ENCODE assay signal across 8 cellular contexts in genomic region chr19:46624958-46625661, GRCh38. TPM values are rescaled to one million over a fixed set of nuclear protein-coding genes. Genes with fewer than 3 reads are reported as not detected.
DNase-seq lines count a peak whose midpoint lies in the region; ATAC-seq and TF ChIP-seq lines count a peak whose summit lies in the region.

PTGIR (minus strand) TSS chr19:46625089; CDS start chr19:46624225, 864 bp downstream.

- H3K9me3 Mint-ChIP-seq in Calu3 (ENCODE audit: low read depth, unreplicated experiment): no peaks in the 10 kb centered on the region

- TF ChIP-seq CTCF in fibroblast of mammary gland (conservative IDR thresholded peaks at IDR 0.05; ENCODE audit: control insufficient read depth, insufficient read depth, low read depth, low read length): no peak
- no peak for TF ChIP-seq CTCF in Calu3 (IDR thresholded peaks at IDR 0.05; ENCODE audit: unreplicated experiment)

- H3K4me3 Mint-ChIP-seq in Calu3 (ENCODE audit: low read depth, unreplicated experiment): no peak within 1 kb of the TSS

- H3K27ac Mint-ChIP-seq in Calu3 (ENCODE audit: unreplicated experiment): no peak within 1 kb of the TSS

- ATAC-seq in SK-N-SH treated with all-trans-retinoic acid at 6 μM for 48 hours: peak; percentile 69
- ATAC-seq in sciatic nerve: peak; percentile 81

- H3K36me3 Mint-ChIP-seq in Calu3 (ENCODE audit: insufficient read depth, unreplicated experiment): peaks cover 6% of the 10 kb centered on the region

- BruUV-seq in Calu3 (replicated peaks; lab: Mats Ljungman, UMichigan): no TSS peak

- no peaks in the 10 kb centered on the region for H3K4me1 Mint-ChIP-seq in Calu3 (ENCODE audit: low read depth, unreplicated experiment)

- H3K27me3 Mint-ChIP-seq in Calu3 (ENCODE audit: unreplicated experiment): peaks cover 66% of the 10 kb centered on the region

- CTCF ChIA-PET in Calu3 (lab: Charles Lee): interaction anchor here (1.1 to 1.7 kb wide), 2 partner anchors 8 to 36 kb away, joined by 6 to 8 read pairs; partner anchors contain the start of gene DACT3

- DNase-seq in SIG-M5 treated with dmso at 0.1 percent for 504 hours (lab: John Stamatoyannopoulos, UW; ENCODE audit: unreplicated experiment): peak; percentile 58
- no peak for DNase-seq in SIG-M5 (lab: John Stamatoyannopoulos, UW)
- DNase-seq in fibroblast of mammary gland (ENCODE audit: low read depth): peak; percentile 79
- DNase-seq in sciatic nerve (ENCODE audit: low spot score): peak; percentile 85
- no peak for DNase-seq in foreskin melanocyte
- DNase-seq in DMS114 treated with DMSO at 0.1 percent for 48 hours (lab: John Stamatoyannopoulos, UW; ENCODE audit: unreplicated experiment): no peak
- no peak for DNase-seq in Calu3

- peak within 1 kb of the TSS; percentile 29 for H3K4me3 ChIP-seq in fibroblast of mammary gland (ENCODE audit: control insufficient read depth, low read depth, low read length)

- intact Hi-C loops in sciatic nerve (cut with DNase I) (no loop called here), Calu3 (cut with micrococcal nuclease; ENCODE audit: unreplicated experiment) (no loop called here)

TF ChIP-seq in SK-N-SH treated with all-trans-retinoic acid at 6 μM for 48 hours, 23 proteins besides CTCF, POLR2A, EP300 and RAD21:
- TF ChIP-seq ZNF8 (CRISPR knock-in tag; IDR thresholded peaks at IDR 0.05) (no peak), OSR1 (CRISPR knock-in tag; IDR thresholded peaks at IDR 0.05) (no peak), TOX (CRISPR knock-in tag; IDR thresholded peaks at IDR 0.05; ENCODE audit: borderline replicate concordance) (no peak), ZC3H10 (CRISPR knock-in tag; IDR thresholded peaks at IDR 0.05) (no peak), GLIS3 (CRISPR knock-in tag; IDR thresholded peaks at IDR 0.05) (no peak), PPARA (CRISPR knock-in tag; IDR thresholded peaks at IDR 0.05; ENCODE audit: borderline replicate concordance) (no peak), ISL1 (CRISPR knock-in tag; IDR thresholded peaks at IDR 0.05) (no peak), CSRNP3 (CRISPR knock-in tag; IDR thresholded peaks at IDR 0.05) (no peak; the same call in 1 of the 2 replicates), POU6F1 (CRISPR knock-in tag; IDR thresholded peaks at IDR 0.05; ENCODE audit: borderline replicate concordance, low read depth) (no peak), ZFP30 (CRISPR knock-in tag; IDR thresholded peaks at IDR 0.05) (no peak), SNAI2 (CRISPR knock-in tag; IDR thresholded peaks at IDR 0.05) (no peak), RARB (CRISPR knock-in tag; IDR thresholded peaks at IDR 0.05) (no peak), BACH2 (CRISPR knock-in tag; IDR thresholded peaks at IDR 0.05; ENCODE audit: borderline replicate concordance) (no peak), ZNF565 (CRISPR knock-in tag; conservative IDR thresholded peaks at IDR 0.05; ENCODE audit: low read depth) (no peak), ESRRG (CRISPR knock-in tag; IDR thresholded peaks at IDR 0.05) (no peak), ZFP3 (CRISPR knock-in tag; IDR thresholded peaks at IDR 0.05) (no peak)
- TF ChIP-seq, protein P1, sequence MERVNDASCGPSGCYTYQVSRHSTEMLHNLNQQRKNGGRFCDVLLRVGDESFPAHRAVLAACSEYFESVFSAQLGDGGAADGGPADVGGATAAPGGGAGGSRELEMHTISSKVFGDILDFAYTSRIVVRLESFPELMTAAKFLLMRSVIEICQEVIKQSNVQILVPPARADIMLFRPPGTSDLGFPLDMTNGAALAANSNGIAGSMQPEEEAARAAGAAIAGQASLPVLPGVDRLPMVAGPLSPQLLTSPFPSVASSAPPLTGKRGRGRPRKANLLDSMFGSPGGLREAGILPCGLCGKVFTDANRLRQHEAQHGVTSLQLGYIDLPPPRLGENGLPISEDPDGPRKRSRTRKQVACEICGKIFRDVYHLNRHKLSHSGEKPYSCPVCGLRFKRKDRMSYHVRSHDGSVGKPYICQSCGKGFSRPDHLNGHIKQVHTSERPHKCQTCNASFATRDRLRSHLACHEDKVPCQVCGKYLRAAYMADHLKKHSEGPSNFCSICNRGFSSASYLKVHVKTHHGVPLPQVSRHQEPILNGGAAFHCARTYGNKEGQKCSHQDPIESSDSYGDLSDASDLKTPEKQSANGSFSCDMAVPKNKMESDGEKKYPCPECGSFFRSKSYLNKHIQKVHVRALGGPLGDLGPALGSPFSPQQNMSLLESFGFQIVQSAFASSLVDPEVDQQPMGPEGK (CRISPR knock-in tag; IDR thresholded peaks at IDR 0.05; ENCODE audit: borderline replicate concordance): no peak
- TF ChIP-seq, protein P2, sequence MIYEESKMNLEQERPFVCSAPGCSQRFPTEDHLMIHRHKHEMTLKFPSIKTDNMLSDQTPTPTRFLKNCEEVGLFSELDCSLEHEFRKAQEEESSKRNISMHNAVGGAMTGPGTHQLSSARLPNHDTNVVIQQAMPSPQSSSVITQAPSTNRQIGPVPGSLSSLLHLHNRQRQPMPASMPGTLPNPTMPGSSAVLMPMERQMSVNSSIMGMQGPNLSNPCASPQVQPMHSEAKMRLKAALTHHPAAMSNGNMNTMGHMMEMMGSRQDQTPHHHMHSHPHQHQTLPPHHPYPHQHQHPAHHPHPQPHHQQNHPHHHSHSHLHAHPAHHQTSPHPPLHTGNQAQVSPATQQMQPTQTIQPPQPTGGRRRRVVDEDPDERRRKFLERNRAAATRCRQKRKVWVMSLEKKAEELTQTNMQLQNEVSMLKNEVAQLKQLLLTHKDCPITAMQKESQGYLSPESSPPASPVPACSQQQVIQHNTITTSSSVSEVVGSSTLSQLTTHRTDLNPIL (CRISPR knock-in tag; IDR thresholded peaks at IDR 0.05; ENCODE audit: low read depth): no peak
- TF ChIP-seq, protein P3, sequence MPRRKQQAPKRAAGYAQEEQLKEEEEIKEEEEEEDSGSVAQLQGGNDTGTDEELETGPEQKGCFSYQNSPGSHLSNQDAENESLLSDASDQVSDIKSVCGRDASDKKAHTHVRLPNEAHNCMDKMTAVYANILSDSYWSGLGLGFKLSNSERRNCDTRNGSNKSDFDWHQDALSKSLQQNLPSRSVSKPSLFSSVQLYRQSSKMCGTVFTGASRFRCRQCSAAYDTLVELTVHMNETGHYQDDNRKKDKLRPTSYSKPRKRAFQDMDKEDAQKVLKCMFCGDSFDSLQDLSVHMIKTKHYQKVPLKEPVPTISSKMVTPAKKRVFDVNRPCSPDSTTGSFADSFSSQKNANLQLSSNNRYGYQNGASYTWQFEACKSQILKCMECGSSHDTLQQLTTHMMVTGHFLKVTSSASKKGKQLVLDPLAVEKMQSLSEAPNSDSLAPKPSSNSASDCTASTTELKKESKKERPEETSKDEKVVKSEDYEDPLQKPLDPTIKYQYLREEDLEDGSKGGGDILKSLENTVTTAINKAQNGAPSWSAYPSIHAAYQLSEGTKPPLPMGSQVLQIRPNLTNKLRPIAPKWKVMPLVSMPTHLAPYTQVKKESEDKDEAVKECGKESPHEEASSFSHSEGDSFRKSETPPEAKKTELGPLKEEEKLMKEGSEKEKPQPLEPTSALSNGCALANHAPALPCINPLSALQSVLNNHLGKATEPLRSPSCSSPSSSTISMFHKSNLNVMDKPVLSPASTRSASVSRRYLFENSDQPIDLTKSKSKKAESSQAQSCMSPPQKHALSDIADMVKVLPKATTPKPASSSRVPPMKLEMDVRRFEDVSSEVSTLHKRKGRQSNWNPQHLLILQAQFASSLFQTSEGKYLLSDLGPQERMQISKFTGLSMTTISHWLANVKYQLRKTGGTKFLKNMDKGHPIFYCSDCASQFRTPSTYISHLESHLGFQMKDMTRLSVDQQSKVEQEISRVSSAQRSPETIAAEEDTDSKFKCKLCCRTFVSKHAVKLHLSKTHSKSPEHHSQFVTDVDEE (CRISPR knock-in tag; IDR thresholded peaks at IDR 0.05): no peak

RNA-seq across cellular contexts. Expression of gene PTGIR, which starts in this region (rescaled TPM):
- total RNA-seq in sciatic nerve (8.0 TPM), Calu3 (2022) (not detected in 2 replicates)

Comparison
In these comparisons a context has a peak if more than half of its experiments do, and no peak if none do; other contexts are left out.
1. DNase-seq: peak in SIG-M5 treated with dmso at 0.1 percent for 504 hours (single experiment), fibroblast of mammary gland (single experiment) and sciatic nerve (single experiment); none in SIG-M5 (single experiment), foreskin melanocyte (single experiment), DMS114 treated with DMSO at 0.1 percent for 48 hours (single experiment) and Calu3 (single experiment).